ENCODE assay signal across 9 cellular contexts in the genomic region with DNA sequence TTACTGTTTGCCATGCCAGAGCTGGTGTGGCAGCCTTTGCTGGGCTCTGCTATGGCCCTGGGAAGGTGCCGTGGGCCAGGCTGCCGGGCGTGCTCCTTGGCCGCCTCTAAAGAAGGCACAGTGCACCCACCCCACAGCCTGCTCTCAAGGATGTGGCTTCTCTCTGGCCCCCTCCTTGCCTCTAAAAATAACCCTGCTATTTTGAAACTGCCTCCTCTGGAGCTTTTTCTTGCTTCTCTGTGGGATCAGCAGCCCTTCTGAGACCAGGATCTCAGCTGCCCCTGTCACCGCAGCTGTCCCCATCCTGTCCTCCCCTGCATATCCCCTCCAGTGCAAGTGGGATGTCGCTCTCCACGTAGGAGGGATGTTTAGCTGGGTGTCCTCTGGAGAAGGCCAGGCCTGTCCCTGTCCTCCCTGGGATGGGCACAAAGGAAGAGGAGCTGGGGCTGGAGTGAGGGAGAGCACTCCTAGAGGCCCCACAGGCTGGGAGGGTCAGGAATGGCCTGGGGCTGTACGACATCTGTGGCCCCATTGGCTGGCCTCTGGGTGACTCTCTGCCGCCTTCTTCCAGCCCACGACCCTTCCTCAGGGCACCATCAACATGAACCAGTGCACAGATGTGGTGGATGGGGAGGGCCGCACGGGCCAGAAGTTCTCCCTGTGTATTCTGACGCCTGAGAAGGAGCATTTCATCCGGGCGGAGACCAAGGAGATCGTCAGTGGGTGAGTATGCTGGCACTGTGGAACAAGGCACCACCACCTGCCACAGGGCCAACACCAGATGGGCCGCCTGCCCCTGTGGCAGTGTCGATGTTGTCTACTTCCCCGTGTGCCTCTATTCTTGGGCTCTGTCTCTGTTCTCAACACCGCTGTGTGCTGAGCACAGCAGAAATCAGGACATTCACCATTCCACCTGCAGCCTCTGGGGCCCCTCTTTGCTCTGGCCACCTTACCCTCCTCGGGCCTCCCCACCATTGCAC.
DNase-seq lines count a peak whose midpoint lies in the region; ATAC-seq and TF ChIP-seq lines count a peak whose summit lies in the region.
"Had no signal": no experiment of that assay in that cellular context is flagged by ENCODE, and none has a peak within 500 bp of the region (broad histone marks: within the 10 kb centered on the region; RNA-seq: fewer than 3 reads in every experiment).

No MANE protein-coding gene starts in this region.

- no peak overlapping the region for H3K4me3 Mint-ChIP-seq in WTC11
- H3K4me3 Mint-ChIP-seq in immature natural killer cell, result peak overlapping the region; percentile 83 to 93 (median 91)

- CTCF ChIA-PET in WTC11 (lab: Charles Lee), result interaction anchor here (1.2 to 8.1 kb wide), 2 partner anchors 16 kb away, joined by 8 to 77 read pairs; no protein-coding TSS in a partner anchor

- POLR2A ChIA-PET in WTC11 (lab: Charles Lee), result interaction anchor here (1.1 kb wide), 1 partner anchor 20 kb away, joined by 3 read pairs; no protein-coding TSS in a partner anchor

- H3K27me3 ChIP-seq in thyroid gland, result no peaks in the 10 kb centered on the region

- intact Hi-C loops in thyroid gland (cut with DNase I), result no loop called here

- H3K4me1 Mint-ChIP-seq in WTC11 (0 out of 2 replicates have a peak, but pooled peaks cover 4% of the 10 kb centered on the region), immature natural killer cell (peaks cover 79 to 83% of the 10 kb centered on the region in 2 donors)

- no peak for ATAC-seq in WTC11
- ATAC-seq in activated CD4-positive, CD25-positive, alpha-beta regulatory T cell treated with anti-CD3 and anti-CD28 coated beads, Interleukin-2, amount 50 U/mL, for 24 hours, result no peak

- DNase-seq in activated gamma-delta T cell treated with Interleukin-2 at 50 U/mL for 16 hours (peak; percentile 26), activated gamma-delta T cell (lab: John Stamatoyannopoulos, UW) (no peak), WTC11 (ENCODE audit: low spot score) (no peak), immature natural killer cell (peak in 2 of 3 donors; percentile 50 to 53), thyroid gland (no peak), retina (no peak), mesenteric fat pad (ENCODE audit: low spot score) (no peak)
- DNase-seq: NCI-H1092 treated with DMSO at 0.1 percent for 48 hours had no signal

- H3K36me3 ChIP-seq in thyroid gland, result peaks cover 8 to 17% of the 10 kb centered on the region in 2 donors

- TF ChIP-seq POLR2A in thyroid gland (IDR thresholded peaks at IDR 0.05), result no peak

- peak overlapping the region in 2 of 3 donors; percentile 56 to 61 for H3K27ac ChIP-seq in thyroid gland

- H3K9me3 Mint-ChIP-seq in WTC11, result no peaks in the 10 kb centered on the region
- no peaks in the 10 kb centered on the region for H3K9me3 Mint-ChIP-seq in immature natural killer cell

- peaks cover 25 to 42% of the 10 kb centered on the region in 2 donors for H3K4me1 ChIP-seq in thyroid gland

- H3K9me3 ChIP-seq in thyroid gland, result no peaks in the 10 kb centered on the region

- WGBS in thyroid gland, 2 donors, result 76 to 85% methylated on average over 19 to 20 of the region's 21 CpGs

- H3K27me3 Mint-ChIP-seq in WTC11 (ENCODE audit: low read depth) (no peaks in the 10 kb centered on the region), immature natural killer cell (ENCODE audit: low read depth in 3 of 3) (peaks cover 2 to 8% (median 7%) of the 10 kb centered on the region in 3 donors)

- TF ChIP-seq CTCF in WTC11 (IDR thresholded peaks at IDR 0.05), result no peak
- no peak for TF ChIP-seq CTCF in thyroid gland (IDR thresholded peaks at IDR 0.05)

- H3K4me3 ChIP-seq in thyroid gland (replicated peaks in 1 of 3), result no peak overlapping the region

- 0 out of 2 replicates have a peak overlapping the region, but pooled peaks have one; percentile 32 for H3K27ac Mint-ChIP-seq in WTC11
- H3K27ac Mint-ChIP-seq in immature natural killer cell, result peak overlapping the region; percentile 97 to 100 (median 98)

- H3K36me3 Mint-ChIP-seq in WTC11, result no peaks in the 10 kb centered on the region
- H3K36me3 Mint-ChIP-seq in immature natural killer cell, result peaks cover 0 to 4% (median 0%) of the 10 kb centered on the region in 3 donors

TF ChIP-seq in WTC11, 78 proteins besides CTCF, POLR2A, EP300 and RAD21 (continues in another document):
- TF ChIP-seq ZNF281 (CRISPR knock-in tag; IDR thresholded peaks at IDR 0.05) (no peak), EMX1 (CRISPR knock-in tag; IDR thresholded peaks at IDR 0.05) (no peak), TCF7 (CRISPR knock-in tag; IDR thresholded peaks at IDR 0.05; ENCODE audit: low read depth) (no peak), CREM (CRISPR knock-in tag; IDR thresholded peaks at IDR 0.05) (no peak), ESRRA (CRISPR knock-in tag; IDR thresholded peaks at IDR 0.05; ENCODE audit: borderline replicate concordance) (no peak), CREB1 (CRISPR knock-in tag; IDR thresholded peaks at IDR 0.05) (no peak), FOXK1 (CRISPR knock-in tag; IDR thresholded peaks at IDR 0.05) (no peak), ZNF423 (CRISPR knock-in tag; IDR thresholded peaks at IDR 0.05) (no peak)
- TF ChIP-seq, protein P1, sequence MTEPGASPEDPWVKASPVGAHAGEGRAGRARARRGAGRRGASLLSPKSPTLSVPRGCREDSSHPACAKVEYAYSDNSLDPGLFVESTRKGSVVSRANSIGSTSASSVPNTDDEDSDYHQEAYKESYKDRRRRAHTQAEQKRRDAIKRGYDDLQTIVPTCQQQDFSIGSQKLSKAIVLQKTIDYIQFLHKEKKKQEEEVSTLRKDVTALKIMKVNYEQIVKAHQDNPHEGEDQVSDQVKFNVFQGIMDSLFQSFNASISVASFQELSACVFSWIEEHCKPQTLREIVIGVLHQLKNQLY (CRISPR knock-in tag; IDR thresholded peaks at IDR 0.05), result no peak
- TF ChIP-seq, protein P2, sequence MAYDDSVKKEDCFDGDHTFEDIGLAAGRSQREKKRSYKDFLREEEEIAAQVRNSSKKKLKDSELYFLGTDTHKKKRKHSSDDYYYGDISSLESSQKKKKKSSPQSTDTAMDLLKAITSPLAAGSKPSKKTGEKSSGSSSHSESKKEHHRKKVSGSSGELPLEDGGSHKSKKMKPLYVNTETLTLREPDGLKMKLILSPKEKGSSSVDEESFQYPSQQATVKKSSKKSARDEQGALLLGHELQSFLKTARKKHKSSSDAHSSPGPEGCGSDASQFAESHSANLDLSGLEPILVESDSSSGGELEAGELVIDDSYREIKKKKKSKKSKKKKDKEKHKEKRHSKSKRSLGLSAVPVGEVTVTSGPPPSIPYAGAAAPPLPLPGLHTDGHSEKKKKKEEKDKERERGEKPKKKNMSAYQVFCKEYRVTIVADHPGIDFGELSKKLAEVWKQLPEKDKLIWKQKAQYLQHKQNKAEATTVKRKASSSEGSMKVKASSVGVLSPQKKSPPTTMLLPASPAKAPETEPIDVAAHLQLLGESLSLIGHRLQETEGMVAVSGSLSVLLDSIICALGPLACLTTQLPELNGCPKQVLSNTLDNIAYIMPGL (CRISPR knock-in tag; IDR thresholded peaks at IDR 0.05), result no peak
- TF ChIP-seq, protein P3, sequence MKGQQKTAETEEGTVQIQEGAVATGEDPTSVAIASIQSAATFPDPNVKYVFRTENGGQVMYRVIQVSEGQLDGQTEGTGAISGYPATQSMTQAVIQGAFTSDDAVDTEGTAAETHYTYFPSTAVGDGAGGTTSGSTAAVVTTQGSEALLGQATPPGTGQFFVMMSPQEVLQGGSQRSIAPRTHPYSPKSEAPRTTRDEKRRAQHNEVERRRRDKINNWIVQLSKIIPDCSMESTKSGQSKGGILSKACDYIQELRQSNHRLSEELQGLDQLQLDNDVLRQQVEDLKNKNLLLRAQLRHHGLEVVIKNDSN (CRISPR knock-in tag; IDR thresholded peaks at IDR 0.05), result no peak

Comparison
In these comparisons a context has a peak if more than half of its experiments do, and no peak if none do; other contexts are left out.
1. DNase-seq: peak in activated gamma-delta T cell treated with Interleukin-2 at 50 U/mL for 16 hours (single experiment) and immature natural killer cell (2 of 3); none in activated gamma-delta T cell (single experiment), WTC11 (single experiment), thyroid gland (0 of 2), retina (single experiment) and mesenteric fat pad (single experiment).